ENCODE assay signal across 11 cellular contexts in genomic region chr11:116960916-116961315, GRCh38.
DNase-seq lines count a peak whose midpoint lies in the region; ATAC-seq and TF ChIP-seq lines count a peak whose summit lies in the region.
"Had no signal": no experiment of that assay in that cellular context is flagged by ENCODE, and none has a peak within 500 bp of the region (broad histone marks: within the 10 kb centered on the region; RNA-seq: fewer than 3 reads in every experiment).

No MANE protein-coding gene starts in this region.

- H3K36me3 Mint-ChIP-seq in HFFc6 (ENCODE audit: low read depth) = peaks cover 6% of the 10 kb centered on the region; the same call in 1 of the 2 replicates

- peaks cover 11% of the 10 kb centered on the region for H3K4me1 ChIP-seq in adipocyte (ENCODE audit: control insufficient read depth, insufficient read depth, low read length)

- peaks cover 42% of the 10 kb centered on the region for H3K4me1 Mint-ChIP-seq in HFFc6 (ENCODE audit: low read depth)

- no peaks in the 10 kb centered on the region for H3K27me3 ChIP-seq in adipocyte (replicated peaks; ENCODE audit: control insufficient read depth, insufficient read depth, low read length)
- H3K27me3 ChIP-seq: adrenal gland had no signal

- no peak overlapping the region for H3K9ac ChIP-seq in adipocyte (ENCODE audit: low read length)

- H3K27ac Mint-ChIP-seq in HFFc6 = peak overlapping the region; percentile 90

- TF ChIP-seq CTCF in HFFc6 (IDR thresholded peaks at IDR 0.05) = no peak

- no peaks in the 10 kb centered on the region for H3K9me3 ChIP-seq in adipocyte (ENCODE audit: control insufficient read depth, low read length)
- H3K9me3 ChIP-seq: adrenal gland, left ventricle myocardium inferior had no signal

- H3K27me3 Mint-ChIP-seq in HFFc6 (ENCODE audit: insufficient read depth) = no peaks in the 10 kb centered on the region

- no peak overlapping the region for H3K4me3 ChIP-seq in adipocyte (ENCODE audit: low read length)
- H3K4me3 ChIP-seq: adrenal gland, left ventricle myocardium inferior had no signal

- ATAC-seq in HG02623 (IDR thresholded peaks at IDR 0.05; ENCODE audit: unreplicated experiment) = no peak
- no peak for ATAC-seq in stimulated activated naive CD8-positive, alpha-beta T cell treated with anti-CD3 and anti-CD28 coated beads, Interleukin-15, Interleukin-2, amounts not matched to agents 100 U/mL and 50 U/mL, for 24 hours

- H3K36me3 ChIP-seq in adipocyte (ENCODE audit: control insufficient read depth, insufficient read depth, low read length, severe bottlenecking) = peaks cover 9% of the 10 kb centered on the region
- H3K36me3 ChIP-seq: adrenal gland had no signal

- peak; percentile 70 for DNase-seq in HFFc6
- DNase-seq in adipocyte (ENCODE audit: low read depth) = peak; percentile 72
- peak; percentile 69 for DNase-seq in hepatic stellate cell (ENCODE audit: low spot score)
- peak; percentile 61 for DNase-seq in stromal cell of bone marrow (ENCODE audit: low read depth)
- DNase-seq in activated CD8-positive, alpha-beta memory T cell treated with anti-CD3 and anti-CD28 coated beads, Interleukin-2, amount 50 U/mL, for 4 hours = no peak
- no peak for DNase-seq in stimulated activated naive CD8-positive, alpha-beta T cell treated with anti-CD3 and anti-CD28 coated beads, Interleukin-15, Interleukin-2, amounts not matched to agents 100 U/mL and 50 U/mL, for 24 hours
- DNase-seq: adrenal gland; left ventricle myocardium inferior; NCI-H1048; stimulated activated CD4-positive, alpha-beta T cell treated with anti-CD3 and anti-CD28 coated beads, Interleukin-4, amount 100 ng/mL, for 1 hour had no signal

- no peaks in the 10 kb centered on the region for H3K9me3 Mint-ChIP-seq in HFFc6

- peak overlapping the region; percentile 66 for H3K4me3 Mint-ChIP-seq in HFFc6

Comparison
In these comparisons a context has a peak if more than half of its experiments do, and no peak if none do; other contexts are left out.
1. DNase-seq: peak in HFFc6 (single experiment), adipocyte (single experiment), hepatic stellate cell (single experiment) and stromal cell of bone marrow (single experiment); none in activated CD8-positive, alpha-beta memory T cell treated with anti-CD3 and anti-CD28 coated beads, Interleukin-2, amount 50 U/mL, for 4 hours (single experiment) and stimulated activated naive CD8-positive, alpha-beta T cell treated with anti-CD3 and anti-CD28 coated beads, Interleukin-15, Interleukin-2, amounts not matched to agents 100 U/mL and 50 U/mL, for 24 hours (single experiment).